ENCODE assay signal across 1 cellular context in the genomic region with DNA sequence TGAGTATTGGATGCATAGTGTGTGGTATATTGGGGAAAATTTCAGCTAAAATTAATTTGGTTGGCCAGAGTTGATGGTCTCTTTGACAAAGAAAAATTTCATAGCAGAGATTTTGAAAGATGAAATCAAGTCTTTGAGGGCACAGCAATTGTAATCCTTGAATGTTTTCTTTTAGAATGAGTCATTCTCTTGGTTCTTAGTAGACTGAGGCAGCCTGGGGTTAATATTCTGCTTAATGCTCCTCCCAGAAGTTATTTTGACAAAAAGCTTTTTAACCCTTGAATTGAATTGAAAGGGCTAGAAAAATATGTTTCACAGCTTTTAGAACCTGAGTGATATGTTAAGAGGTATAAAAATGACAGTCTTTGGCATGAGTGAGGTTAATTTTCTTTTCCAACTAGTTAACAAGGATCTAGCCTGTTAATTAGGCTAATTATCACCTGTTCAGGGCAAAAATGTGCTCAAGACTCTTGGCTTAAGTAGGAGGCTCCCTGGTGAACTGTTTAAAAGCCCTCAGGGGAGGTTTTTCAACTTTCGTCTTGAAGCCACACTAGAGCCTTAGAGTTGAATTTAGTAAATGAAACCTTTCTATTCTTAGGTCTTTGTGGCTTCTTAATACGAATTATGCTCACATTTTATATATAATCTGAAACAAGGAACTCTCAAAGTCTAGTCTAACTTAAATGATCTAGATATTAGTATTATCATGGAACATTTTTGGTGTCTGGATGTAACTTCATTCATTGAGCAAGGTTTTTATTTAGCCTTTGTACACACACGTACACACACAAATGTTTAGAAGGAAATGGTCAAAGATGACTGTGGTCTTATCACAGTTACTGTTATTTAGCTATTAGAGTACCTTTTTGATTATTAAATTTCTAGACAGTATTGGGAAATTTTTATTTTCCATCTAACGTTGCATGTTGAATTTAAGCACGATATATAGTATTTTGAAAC.
TF ChIP-seq lines count a peak whose summit lies in the region.

No MANE protein-coding gene starts in this region.

TF ChIP-seq in GM12878, 131 proteins besides CTCF, POLR2A, EP300 and RAD21 (continued from another document):
- TF ChIP-seq, protein P1, sequence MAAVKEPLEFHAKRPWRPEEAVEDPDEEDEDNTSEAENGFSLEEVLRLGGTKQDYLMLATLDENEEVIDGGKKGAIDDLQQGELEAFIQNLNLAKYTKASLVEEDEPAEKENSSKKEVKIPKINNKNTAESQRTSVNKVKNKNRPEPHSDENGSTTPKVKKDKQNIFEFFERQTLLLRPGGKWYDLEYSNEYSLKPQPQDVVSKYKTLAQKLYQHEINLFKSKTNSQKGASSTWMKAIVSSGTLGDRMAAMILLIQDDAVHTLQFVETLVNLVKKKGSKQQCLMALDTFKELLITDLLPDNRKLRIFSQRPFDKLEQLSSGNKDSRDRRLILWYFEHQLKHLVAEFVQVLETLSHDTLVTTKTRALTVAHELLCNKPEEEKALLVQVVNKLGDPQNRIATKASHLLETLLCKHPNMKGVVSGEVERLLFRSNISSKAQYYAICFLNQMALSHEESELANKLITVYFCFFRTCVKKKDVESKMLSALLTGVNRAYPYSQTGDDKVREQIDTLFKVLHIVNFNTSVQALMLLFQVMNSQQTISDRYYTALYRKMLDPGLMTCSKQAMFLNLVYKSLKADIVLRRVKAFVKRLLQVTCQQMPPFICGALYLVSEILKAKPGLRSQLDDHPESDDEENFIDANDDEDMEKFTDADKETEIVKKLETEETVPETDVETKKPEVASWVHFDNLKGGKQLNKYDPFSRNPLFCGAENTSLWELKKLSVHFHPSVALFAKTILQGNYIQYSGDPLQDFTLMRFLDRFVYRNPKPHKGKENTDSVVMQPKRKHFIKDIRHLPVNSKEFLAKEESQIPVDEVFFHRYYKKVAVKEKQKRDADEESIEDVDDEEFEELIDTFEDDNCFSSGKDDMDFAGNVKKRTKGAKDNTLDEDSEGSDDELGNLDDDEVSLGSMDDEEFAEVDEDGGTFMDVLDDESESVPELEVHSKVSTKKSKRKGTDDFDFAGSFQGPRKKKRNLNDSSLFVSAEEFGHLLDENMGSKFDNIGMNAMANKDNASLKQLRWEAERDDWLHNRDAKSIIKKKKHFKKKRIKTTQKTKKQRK (IDR thresholded peaks at IDR 0.05; ENCODE audit: low read depth, low read length) = no peak
- TF ChIP-seq NR2C1 (IDR thresholded peaks at IDR 0.05) (no peak), MTA2 (IDR thresholded peaks at IDR 0.05; ENCODE audit: low read depth) (peak; percentile 96), SPI1 (IDR thresholded peaks at IDR 0.05; ENCODE audit: borderline replicate concordance, insufficient read depth, low read depth, low read length) (no peak), GABPA (IDR thresholded peaks at IDR 0.05; ENCODE audit: low read depth) (no peak), NFYA (IDR thresholded peaks at IDR 0.05; ENCODE audit: borderline replicate concordance, low read depth, low read length) (no peak), RCOR1 (conservative IDR thresholded peaks at IDR 0.05; ENCODE audit: low read depth, low read length) (no peak), REST (IDR thresholded peaks at IDR 0.05; ENCODE audit: low read depth, low read length) (no peak), SP1 (IDR thresholded peaks at IDR 0.05; ENCODE audit: low read depth, low read length) (no peak), ASH2L (IDR thresholded peaks at IDR 0.05; ENCODE audit: borderline replicate concordance, low read depth) (no peak), MYB (IDR thresholded peaks at IDR 0.05; ENCODE audit: borderline replicate concordance, low read depth, low read length) (no peak), SREBF1 (IDR thresholded peaks at IDR 0.05; ENCODE audit: low read length) (no peak), SMC3 (IDR thresholded peaks at IDR 0.05; ENCODE audit: borderline replicate concordance, low read length) (no peak), ZNF622 (IDR thresholded peaks at IDR 0.05) (no peak), HDAC6 (IDR thresholded peaks at IDR 0.05; ENCODE audit: unreplicated experiment) (no peak), PKNOX1 (IDR thresholded peaks at IDR 0.05) (no peak), MTA3 (IDR thresholded peaks at IDR 0.05; ENCODE audit: borderline replicate concordance, low read length) (no peak), POLR2AphosphoS5 (IDR thresholded peaks at IDR 0.05; ENCODE audit: low read length) (no peak), CHD1 (IDR thresholded peaks at IDR 0.05; ENCODE audit: low read depth, low read length) (no peak)
- TF ChIP-seq, protein P2, sequence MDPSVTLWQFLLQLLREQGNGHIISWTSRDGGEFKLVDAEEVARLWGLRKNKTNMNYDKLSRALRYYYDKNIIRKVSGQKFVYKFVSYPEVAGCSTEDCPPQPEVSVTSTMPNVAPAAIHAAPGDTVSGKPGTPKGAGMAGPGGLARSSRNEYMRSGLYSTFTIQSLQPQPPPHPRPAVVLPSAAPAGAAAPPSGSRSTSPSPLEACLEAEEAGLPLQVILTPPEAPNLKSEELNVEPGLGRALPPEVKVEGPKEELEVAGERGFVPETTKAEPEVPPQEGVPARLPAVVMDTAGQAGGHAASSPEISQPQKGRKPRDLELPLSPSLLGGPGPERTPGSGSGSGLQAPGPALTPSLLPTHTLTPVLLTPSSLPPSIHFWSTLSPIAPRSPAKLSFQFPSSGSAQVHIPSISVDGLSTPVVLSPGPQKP (IDR thresholded peaks at IDR 0.05; ENCODE audit: low read depth, low read length) = no peak
